In the genomic region with DNA sequence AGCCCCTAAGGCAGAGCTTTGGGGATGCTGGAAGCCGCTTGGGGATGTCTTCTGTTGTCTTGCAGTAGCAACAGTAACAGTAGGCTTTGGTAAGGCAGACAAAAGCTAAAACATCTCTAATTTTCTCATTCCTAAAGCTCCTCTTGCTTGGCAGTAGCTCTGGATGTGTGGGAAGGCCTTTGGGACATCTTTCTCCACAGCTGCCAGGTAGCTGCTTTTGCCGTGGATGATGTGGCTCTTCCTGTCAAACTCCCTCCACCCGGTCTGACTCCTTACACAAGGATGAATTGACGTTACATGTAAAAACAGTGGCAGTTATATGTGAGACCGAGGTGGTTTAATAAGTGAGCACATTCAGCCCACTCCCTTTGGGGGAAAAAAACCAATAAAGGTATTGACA, we compare ENCODE assay signal across 8 cellular contexts.
"Had no signal": no experiment of that assay in that cellular context is flagged by ENCODE, and none has a peak within 500 bp of the region (broad histone marks: within the 10 kb centered on the region; RNA-seq: fewer than 3 reads in every experiment).

No MANE protein-coding gene starts in this region.

- H3K9me3 ChIP-seq: breast epithelium, ovary, sigmoid colon had no signal

- H3K36me3 Mint-ChIP-seq: stimulated activated naive B cell treated with anti-CD40 and anti-IgM and Interleukin-4, amounts not matched to agents 10 μg/mL and 1 μg/mL and 100 μg/mL, for 72 hours had no signal

- H3K4me1 ChIP-seq: breast epithelium, sigmoid colon had no signal

- H3K36me3 ChIP-seq: breast epithelium, ovary, sigmoid colon had no signal

- H3K27ac Mint-ChIP-seq: stimulated activated naive B cell treated with anti-CD40 and anti-IgM and Interleukin-4, amounts not matched to agents 10 μg/mL and 1 μg/mL and 100 μg/mL, for 72 hours; T-helper 2 cell treated with Interferon-gamma antibody and Interleukin-4, amounts not matched to agents 5 μg/mL and 100 μg/mL, for 36 hours had no signal

- H3K4me3 Mint-ChIP-seq: nephron; stimulated activated naive B cell treated with anti-CD40 and anti-IgM and Interleukin-4, amounts not matched to agents 10 μg/mL and 1 μg/mL and 100 μg/mL, for 72 hours; T-helper 2 cell treated with Interferon-gamma antibody and Interleukin-4, amounts not matched to agents 5 μg/mL and 100 μg/mL, for 36 hours had no signal

- H3K9me3 Mint-ChIP-seq: nephron; stimulated activated naive B cell treated with anti-CD40 and anti-IgM and Interleukin-4, amounts not matched to agents 10 μg/mL and 1 μg/mL and 100 μg/mL, for 72 hours; T-helper 2 cell treated with Interferon-gamma antibody and Interleukin-4, amounts not matched to agents 5 μg/mL and 100 μg/mL, for 36 hours had no signal

- H3K27me3 ChIP-seq: breast epithelium, ovary, sigmoid colon had no signal

- H3K4me3 ChIP-seq: ovary, sigmoid colon had no signal

- H3K27me3 Mint-ChIP-seq: stimulated activated naive B cell treated with anti-CD40 and anti-IgM and Interleukin-4, amounts not matched to agents 10 μg/mL and 1 μg/mL and 100 μg/mL, for 72 hours had no signal

- H3K27ac ChIP-seq: breast epithelium, ovary, sigmoid colon had no signal

- DNase-seq: activated naive CD4-positive, alpha-beta T cell treated with Interleukin-2 at 50 U/mL for 16 hours; activated T-cell treated with anti-CD3 and anti-CD28 coated beads for 4 hours had no signal
